In the genomic region with DNA sequence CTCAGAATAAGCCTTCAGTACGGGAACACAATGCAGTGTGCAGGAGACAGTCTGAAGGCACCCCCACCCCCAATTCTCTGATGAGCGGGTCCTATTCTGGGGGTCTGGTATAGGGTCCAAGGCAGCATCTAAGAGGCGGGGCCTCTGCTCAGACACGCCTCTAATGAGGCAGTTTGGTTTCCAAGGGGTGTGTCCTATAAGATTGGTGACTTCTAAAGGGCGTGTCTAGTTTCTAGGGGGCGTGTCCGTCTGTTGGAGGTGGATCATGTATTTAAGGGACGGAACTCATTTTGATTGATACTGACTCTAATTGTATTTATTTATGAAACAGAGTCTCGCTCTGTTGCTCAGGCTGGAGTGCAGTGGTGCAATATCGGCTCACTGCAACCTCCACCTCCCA, we compare ENCODE assay signal across 13 cellular contexts.
DNase-seq lines count a peak whose midpoint lies in the region; ATAC-seq and TF ChIP-seq lines count a peak whose summit lies in the region.
"Had no signal": no experiment of that assay in that cellular context is flagged by ENCODE, and none has a peak within 500 bp of the region (broad histone marks: within the 10 kb centered on the region; RNA-seq: fewer than 3 reads in every experiment).

No MANE protein-coding gene starts in this region.

- peaks cover 20% of the 10 kb centered on the region for H3K36me3 Mint-ChIP-seq in T-helper 2 cell treated with Interferon-gamma antibody and Interleukin-4, amounts not matched to agents 5 μg/mL and 100 μg/mL, for 36 hours (ENCODE audit: low read depth)

- DNase-seq in AG20443 (ENCODE audit: low spot score): peak; percentile 25
- DNase-seq in DND-41: peak; percentile 35
- DNase-seq in NCI-H2029 (lab: John Stamatoyannopoulos, UW): peak; percentile 56
- peak; percentile 25 for DNase-seq in choroid plexus epithelial cell (ENCODE audit: low read depth)
- no peak for DNase-seq in T-helper 2 cell treated with Interferon-gamma antibody and Interleukin-4, amounts not matched to agents 5 μg/mL and 100 μg/mL, for 36 hours (ENCODE audit: low spot score)
- no peak for DNase-seq in stimulated activated CD8-positive, alpha-beta memory T cell treated with anti-CD3 and anti-CD28 coated beads, Interleukin-4, amount 100 ng/mL, for 48 hours
- DNase-seq in UCSD-AML1 (lab: John Stamatoyannopoulos, UW; ENCODE audit: unreplicated experiment): no peak
- DNase-seq: glutamatergic neuron, left ventricle myocardium superior, NCI-H1930, WERI-Rb-1 had no signal

- H3K9me3 ChIP-seq in DND-41 (ENCODE audit: insufficient read depth, low read length, severe bottlenecking): no peaks in the 10 kb centered on the region

- peaks cover 29% of the 10 kb centered on the region for H3K4me1 ChIP-seq in DND-41 (ENCODE audit: insufficient read depth, low read length)

- ATAC-seq in DND-41 (ENCODE audit: insufficient read depth, low read depth): no peak
- ATAC-seq: left ventricle myocardium superior had no signal

- peaks cover 22% of the 10 kb centered on the region for H3K36me3 ChIP-seq in DND-41 (ENCODE audit: insufficient read depth, low read length)

- H3K27ac ChIP-seq in DND-41 (ENCODE audit: low read length): no peak overlapping the region
- H3K27ac ChIP-seq: WERI-Rb-1 had no signal

- no peak overlapping the region for H3K9ac ChIP-seq in DND-41 (ENCODE audit: low read depth, low read length)

- H3K27ac Mint-ChIP-seq in T-helper 2 cell treated with Interferon-gamma antibody and Interleukin-4, amounts not matched to agents 5 μg/mL and 100 μg/mL, for 36 hours: no peak overlapping the region
- H3K27ac Mint-ChIP-seq: activated T-helper 2 cell treated with anti-CD3 and anti-CD28 coated beads, Interferon-gamma antibody, Interleukin-2, Interleukin-4, amounts not matched to agents 10 μg/mL and 5 μg/mL and 100 μg/mL, durations not matched to agents 14 hours and 24 hours and 36 hours had no signal

- H3K4me3 ChIP-seq in DND-41 (ENCODE audit: low read depth in 1 of 2, low read length in 2 of 2): no peak overlapping the region
- no peak overlapping the region for H3K4me3 ChIP-seq in choroid plexus epithelial cell (ENCODE audit: low read depth, low read length)

- H3K4me2 ChIP-seq in DND-41 (ENCODE audit: insufficient read depth, low read length): no peak overlapping the region

- no peaks in the 10 kb centered on the region for H3K79me2 ChIP-seq in DND-41 (ENCODE audit: insufficient read depth, low read length)

- peaks cover 7% of the 10 kb centered on the region for H3K27me3 Mint-ChIP-seq in T-helper 2 cell treated with Interferon-gamma antibody and Interleukin-4, amounts not matched to agents 5 μg/mL and 100 μg/mL, for 36 hours (ENCODE audit: low read depth)

- TF ChIP-seq CTCF in DND-41 (IDR thresholded peaks at IDR 0.05; ENCODE audit: borderline replicate concordance, extremely low read depth, low read length, poor library complexity, severe bottlenecking) (no peak), choroid plexus epithelial cell (conservative IDR thresholded peaks at IDR 0.05; ENCODE audit: low read depth, low read length) (no peak)

- peaks cover 6% of the 10 kb centered on the region for H3K4me1 Mint-ChIP-seq in T-helper 2 cell treated with Interferon-gamma antibody and Interleukin-4, amounts not matched to agents 5 μg/mL and 100 μg/mL, for 36 hours (ENCODE audit: low read depth)

- no peak overlapping the region for H3K4me3 Mint-ChIP-seq in T-helper 2 cell treated with Interferon-gamma antibody and Interleukin-4, amounts not matched to agents 5 μg/mL and 100 μg/mL, for 36 hours
- H3K4me3 Mint-ChIP-seq: brain had no signal

- no peaks in the 10 kb centered on the region for H3K9me3 Mint-ChIP-seq in T-helper 2 cell treated with Interferon-gamma antibody and Interleukin-4, amounts not matched to agents 5 μg/mL and 100 μg/mL, for 36 hours
- H3K9me3 Mint-ChIP-seq: activated T-helper 2 cell treated with anti-CD3 and anti-CD28 coated beads, Interferon-gamma antibody, Interleukin-2, Interleukin-4, amounts not matched to agents 10 μg/mL and 5 μg/mL and 100 μg/mL, durations not matched to agents 14 hours and 24 hours and 36 hours had no signal

- no peaks in the 10 kb centered on the region for H3K27me3 ChIP-seq in DND-41 (ENCODE audit: insufficient read depth, low read length, poor library complexity)

- H4K20me1 ChIP-seq in DND-41 (ENCODE audit: insufficient read depth, low read length): no peaks in the 10 kb centered on the region

- H2AFZ ChIP-seq in DND-41 (ENCODE audit: low read depth, low read length): no peak overlapping the region

Comparison
In these comparisons a context has a peak if more than half of its experiments do, and no peak if none do; other contexts are left out.
1. DNase-seq: peak in AG20443 (single experiment), DND-41 (single experiment), NCI-H2029 (single experiment) and choroid plexus epithelial cell (single experiment); none in T-helper 2 cell treated with Interferon-gamma antibody and Interleukin-4, amounts not matched to agents 5 μg/mL and 100 μg/mL, for 36 hours (single experiment), stimulated activated CD8-positive, alpha-beta memory T cell treated with anti-CD3 and anti-CD28 coated beads, Interleukin-4, amount 100 ng/mL, for 48 hours (single experiment) and UCSD-AML1 (single experiment).